Comparison of ENCODE assay signal across 25 cellular contexts in the genomic region with DNA sequence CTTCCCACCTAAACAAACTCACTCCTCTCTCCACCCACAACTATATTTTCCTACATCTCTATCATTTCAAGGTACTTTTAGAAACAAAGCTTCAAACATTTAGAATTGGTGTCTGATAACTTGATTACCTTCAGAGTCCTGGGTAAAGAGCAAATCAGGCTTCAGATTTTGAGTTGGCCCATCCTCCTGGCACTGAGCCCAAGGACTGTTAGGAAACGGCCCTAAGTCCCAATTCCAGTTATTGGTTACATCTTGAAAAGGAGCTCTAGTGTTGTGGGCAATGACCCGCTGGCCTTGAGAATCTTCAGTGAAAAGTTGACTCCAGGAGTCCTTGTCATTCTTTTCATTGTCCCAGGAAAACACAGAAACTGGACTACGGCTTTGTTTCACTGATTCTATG. TPM values are rescaled to one million over a fixed set of nuclear protein-coding genes. Genes with fewer than 3 reads are reported as not detected.
"Had no signal": no experiment of that assay in that cellular context is flagged by ENCODE, and none has a peak within 500 bp of the region (broad histone marks: within the 10 kb centered on the region; RNA-seq: fewer than 3 reads in every experiment).

No MANE protein-coding gene starts in this region.

- H3K27me3 Mint-ChIP-seq: activated CD4-positive, alpha-beta T cell treated with anti-CD3 and anti-CD28 coated beads, Interleukin-2, amount 10 ng/mL, durations not matched to agents 7 days and 5 days; activated CD8-positive, alpha-beta T cell treated with anti-CD3 and anti-CD28 coated beads for 36 hours; brain; T-helper 17 cell had no signal

- H3K4me1 ChIP-seq: ascending aorta, psoas muscle, transverse colon had no signal

- ATAC-seq: activated CD8-positive, alpha-beta T cell treated with anti-CD3 and anti-CD28 coated beads for 36 hours; activated naive CD4-positive, alpha-beta T cell treated with anti-CD3 and anti-CD28 coated beads, Interleukin-2, amount 50 U/mL, for 72 hours; heart right ventricle; pancreas; psoas muscle; T-helper 17 cell had no signal

- H3K9me3 ChIP-seq: ascending aorta, heart right ventricle, left ventricle myocardium inferior, neutrophil, pancreas, psoas muscle, transverse colon had no signal

- H3K4me1 Mint-ChIP-seq: brain, nephron progenitor cell, T-helper 17 cell had no signal

- H3K4me3 Mint-ChIP-seq: activated CD4-positive, alpha-beta T cell treated with anti-CD3 and anti-CD28 coated beads, Interleukin-2, amount 10 ng/mL, durations not matched to agents 7 days and 5 days; activated CD8-positive, alpha-beta T cell treated with anti-CD3 and anti-CD28 coated beads for 36 hours; brain; nephron progenitor cell; T-helper 17 cell had no signal

- H3K27ac ChIP-seq: ascending aorta, heart right ventricle, left ventricle myocardium inferior, neutrophil, pancreas, psoas muscle, transverse colon had no signal

- H3K27me3 ChIP-seq: ascending aorta, heart right ventricle, neutrophil, pancreas, transverse colon had no signal

- DNase-seq: activated CD4-positive, alpha-beta T cell treated with anti-CD3 and anti-CD28 coated beads, Interleukin-2, amount 10 ng/mL, durations not matched to agents 7 days and 5 days; activated CD4-positive, CD25-positive, alpha-beta regulatory T cell treated with anti-CD3 and anti-CD28 coated beads, Interleukin-2, amount 50 U/mL, for 72 hours; activated CD8-positive, alpha-beta T cell treated with anti-CD3 and anti-CD28 coated beads for 36 hours; activated naive CD4-positive, alpha-beta T cell; activated T-cell treated with anti-CD3 and anti-CD28 coated beads, Interleukin-2, amount 50 U/mL, for 48 hours; foreskin melanocyte; heart right ventricle; kidney glomerular epithelial cell; left ventricle myocardium inferior; nephron progenitor cell; pancreas; psoas muscle; stimulated activated CD4-positive, alpha-beta T cell treated with anti-CD3 and anti-CD28 coated beads, Interleukin-2, amount 100 ng/mL, for 48 hours; stimulated activated naive CD4-positive, alpha-beta T cell treated with Interleukin-2 at 50 U/mL for 16 hours; SW 1271; T-helper 17 cell; T1000; transverse colon had no signal

- H3K4me3 ChIP-seq: ascending aorta, heart right ventricle, left ventricle myocardium inferior, lung, pancreas, psoas muscle, transverse colon had no signal

- H3K9me3 Mint-ChIP-seq: activated CD4-positive, alpha-beta T cell treated with anti-CD3 and anti-CD28 coated beads, Interleukin-2, amount 10 ng/mL, durations not matched to agents 7 days and 5 days; activated naive CD4-positive, alpha-beta T cell treated with anti-CD3 and anti-CD28 coated beads, Interleukin-2, amount 50 U/mL, for 72 hours; nephron progenitor cell had no signal

- H3K27ac Mint-ChIP-seq: activated CD4-positive, alpha-beta T cell treated with anti-CD3 and anti-CD28 coated beads, Interleukin-2, amount 10 ng/mL, durations not matched to agents 7 days and 5 days; activated CD8-positive, alpha-beta T cell treated with anti-CD3 and anti-CD28 coated beads for 36 hours; T-helper 17 cell had no signal

RNA-seq across cellular contexts. Expression of a gene that starts 24.4 kb away (rescaled TPM):
- total RNA-seq: ascending aorta, cardiac septum, left ventricle myocardium inferior, mesenteric fat pad had no signal
- polyA plus RNA-seq: pancreas had no signal
